21 cellular contexts compared by ENCODE assay signal in genomic region chr18:13243363-13243762, GRCh38.
"Had no signal": no experiment of that assay in that cellular context is flagged by ENCODE, and none has a peak within 500 bp of the region (broad histone marks: within the 10 kb centered on the region; RNA-seq: fewer than 3 reads in every experiment).

No MANE protein-coding gene starts in this region.

- H3K36me3 Mint-ChIP-seq: stimulated activated naive B cell treated with anti-CD40 and anti-IgM and Interleukin-4, amounts not matched to agents 10 μg/mL and 1 μg/mL and 100 μg/mL, for 72 hours had no signal

- H3K4me3 ChIP-seq: dorsolateral prefrontal cortex, hepatocyte, psoas muscle, spleen, testis, tibial nerve had no signal

- H3K4me1 ChIP-seq: parathyroid adenoma, spleen, testis, tibial nerve had no signal

- H3K27me3 ChIP-seq: dorsolateral prefrontal cortex, hepatocyte, spleen, testis, tibial nerve had no signal

- ATAC-seq: left colon; naive thymus-derived CD4-positive, alpha-beta T cell; psoas muscle; sciatic nerve; stimulated activated naive B cell treated with anti-CD40 and anti-IgM and Interleukin-4, amounts not matched to agents 10 μg/mL and 1 μg/mL and 100 μg/mL, for 72 hours; stimulated activated naive CD8-positive, alpha-beta T cell treated with anti-CD3 and anti-CD28 coated beads, Interleukin-15, amount 100 ng/mL, for 72 hours had no signal

- DNase-seq: cortex of kidney; dorsolateral prefrontal cortex; effector CD8-positive, alpha-beta T cell; foreskin melanocyte; mesendoderm; naive thymus-derived CD4-positive, alpha-beta T cell; nephron progenitor cell; psoas muscle; retina; stimulated activated CD4-positive, alpha-beta T cell treated with anti-CD3 and anti-CD28 coated beads, Interleukin-15, amount 100 ng/mL, for 24 hours; stimulated activated CD4-positive, alpha-beta T cell treated with anti-CD3 and anti-CD28 coated beads, Interleukin-1b, Interleukin-23, amount 100 ng/mL, for 48 hours; stimulated activated CD4-positive, alpha-beta T cell treated with anti-CD3 and anti-CD28 coated beads, Interleukin-4, amount 100 ng/mL, for 24 hours; stimulated activated naive B cell treated with anti-CD40 and anti-IgM and Interleukin-4, amounts not matched to agents 10 μg/mL and 1 μg/mL and 100 μg/mL, for 72 hours; stimulated activated naive CD8-positive, alpha-beta T cell treated with anti-CD3 and anti-CD28 coated beads, Interleukin-15, amount 100 ng/mL, for 72 hours; testis had no signal

- H3K79me2 ChIP-seq: hepatocyte had no signal

- H3K27me3 Mint-ChIP-seq: naive thymus-derived CD4-positive, alpha-beta T cell; stimulated activated naive B cell treated with anti-CD40 and anti-IgM and Interleukin-4, amounts not matched to agents 10 μg/mL and 1 μg/mL and 100 μg/mL, for 72 hours; stimulated activated naive CD8-positive, alpha-beta T cell treated with anti-CD3 and anti-CD28 coated beads, Interleukin-15, amount 100 ng/mL, for 72 hours had no signal

- H3K36me3 ChIP-seq: spleen, tibial nerve had no signal

- H3K27ac Mint-ChIP-seq: naive thymus-derived CD4-positive, alpha-beta T cell; nephron progenitor cell; stimulated activated naive B cell treated with anti-CD40 and anti-IgM and Interleukin-4, amounts not matched to agents 10 μg/mL and 1 μg/mL and 100 μg/mL, for 72 hours; stimulated activated naive CD8-positive, alpha-beta T cell treated with anti-CD3 and anti-CD28 coated beads, Interleukin-15, amount 100 ng/mL, for 72 hours had no signal

- H2AFZ ChIP-seq: hepatocyte, parathyroid adenoma had no signal

- H3K27ac ChIP-seq: dorsolateral prefrontal cortex, hepatocyte, parathyroid adenoma, psoas muscle, spleen, testis, tibial nerve had no signal

- H3K9me3 Mint-ChIP-seq: nephron progenitor cell had no signal

- H3K4me2 ChIP-seq: hepatocyte had no signal

- H3K4me1 Mint-ChIP-seq: stimulated activated naive B cell treated with anti-CD40 and anti-IgM and Interleukin-4, amounts not matched to agents 10 μg/mL and 1 μg/mL and 100 μg/mL, for 72 hours; stimulated activated naive CD8-positive, alpha-beta T cell treated with anti-CD3 and anti-CD28 coated beads, Interleukin-15, amount 100 ng/mL, for 72 hours had no signal

- H3K4me3 Mint-ChIP-seq: naive thymus-derived CD4-positive, alpha-beta T cell; nephron progenitor cell; stimulated activated naive B cell treated with anti-CD40 and anti-IgM and Interleukin-4, amounts not matched to agents 10 μg/mL and 1 μg/mL and 100 μg/mL, for 72 hours; stimulated activated naive CD8-positive, alpha-beta T cell treated with anti-CD3 and anti-CD28 coated beads, Interleukin-15, amount 100 ng/mL, for 72 hours had no signal

- H3K9me3 ChIP-seq: psoas muscle, spleen, testis, tibial nerve had no signal

- H3K9ac ChIP-seq: parathyroid adenoma had no signal
